Comparison of ENCODE assay signal across 12 cellular contexts in genomic region chrX:34332336-34332735, GRCh38.
DNase-seq lines count a peak whose midpoint lies in the region; TF ChIP-seq lines count a peak whose summit lies in the region.
"Had no signal": no experiment of that assay in that cellular context is flagged by ENCODE, and none has a peak within 500 bp of the region (broad histone marks: within the 10 kb centered on the region; RNA-seq: fewer than 3 reads in every experiment).

No MANE protein-coding gene starts in this region.

- H3K27ac ChIP-seq in A673 (ENCODE audit: low read depth, low read length, poor library complexity, severe bottlenecking) (no peak overlapping the region), HEK293 (ENCODE audit: extremely low read depth, low read depth, low read length) (no peak overlapping the region)
- H3K27ac ChIP-seq: BLaER1, left ventricle myocardium inferior had no signal

- TF ChIP-seq CTCF in A673 (conservative IDR thresholded peaks at IDR 0.05; ENCODE audit: low read depth, low read length) (peak; percentile 57), HEK293 (tag by site-specific recombination; IDR thresholded peaks at IDR 0.05) (no peak)

- in situ Hi-C loops in G401 (cut with HindIII; ENCODE audit: low sequenced_read_pairs) = no loop called here

- H3K36me3 ChIP-seq in A673 (ENCODE audit: insufficient read depth, low read length, poor library complexity, severe bottlenecking) = no peaks in the 10 kb centered on the region
- H3K36me3 ChIP-seq in HEK293 (ENCODE audit: control insufficient read depth in 2 of 2, insufficient read depth in 1 of 2, low read length in 2 of 2) = no peaks in the 10 kb centered on the region
- H3K36me3 ChIP-seq: BLaER1, left ventricle myocardium inferior had no signal

- intact Hi-C loops in A673 (cut with micrococcal nuclease; ENCODE audit: unreplicated experiment) = no loop called here

- H3K9me3 ChIP-seq in A673 (ENCODE audit: low read depth, low read length, poor library complexity, severe bottlenecking) (no peaks in the 10 kb centered on the region), HEK293 (ENCODE audit: control insufficient read depth, insufficient read depth, low read depth, low read length) (no peaks in the 10 kb centered on the region)
- H3K9me3 ChIP-seq: BLaER1, left ventricle myocardium inferior had no signal

- CTCF ChIA-PET in A673 (lab: Charles Lee) (interaction anchor here (0.6 kb wide), 2 partner anchors 159 to 1889 kb away, joined by 3 to 4 read pairs; no protein-coding TSS in a partner anchor), HEK293 (lab: Yijun Ruan, JAX) (interaction anchor here (0.7 kb wide), 1 partner anchor 18 kb away, joined by 3 read pairs; no protein-coding TSS in a partner anchor)

- H3K4me3 ChIP-seq in A673 (ENCODE audit: low read depth, low read length, poor library complexity, severe bottlenecking) (no peak overlapping the region), HEK293 (ENCODE audit: low read depth, low read length) (no peak overlapping the region)
- H3K4me3 ChIP-seq: BLaER1, left ventricle myocardium inferior had no signal

- no peaks in the 10 kb centered on the region for H3K27me3 ChIP-seq in A673 (replicated peaks; ENCODE audit: insufficient read depth, low read depth, low read length, poor library complexity)

- no peaks in the 10 kb centered on the region for H3K4me1 ChIP-seq in A673 (ENCODE audit: insufficient read depth, low read length, poor library complexity, severe bottlenecking)
- no peaks in the 10 kb centered on the region for H3K4me1 ChIP-seq in HEK293 (ENCODE audit: control insufficient read depth, insufficient read depth, low read length)
- H3K4me1 ChIP-seq: BLaER1, left ventricle myocardium inferior had no signal

- POLR2A ChIA-PET in A673 (lab: Charles Lee; ENCODE audit: low non-redundant PET) = no interaction called here
- POLR2A ChIA-PET in HEK293 (lab: Yijun Ruan, JAX) = no interaction called here

- DNase-seq in A673 (ENCODE audit: low spot score) (peak; percentile 41), SK-N-DZ (ENCODE audit: low spot score) (peak; percentile 2), iPS-NIHi7 (ENCODE audit: extremely low spot score) (peak; percentile 14), AG08395 (ENCODE audit: low spot score) (no peak), G401 (ENCODE audit: low spot score) (no peak), NCI-H69 (lab: John Stamatoyannopoulos, UW) (no peak)
- no peak for DNase-seq in activated effector memory CD4-positive, alpha-beta T cell treated with Interleukin-2 at 50 U/mL for 16 hours
- DNase-seq: activated CD4-positive, CD25-positive, alpha-beta regulatory T cell treated with anti-CD3 and anti-CD28 coated beads, Interleukin-2, amount 50 U/mL, for 72 hours; left ventricle myocardium inferior; NCI-H1105 had no signal

- no TSS peak for BruUV-seq in A673 (replicated peaks; lab: Mats Ljungman, UMichigan)

TF ChIP-seq in HEK293, 187 proteins besides CTCF, POLR2A, EP300 and RAD21:
- TF ChIP-seq ZNF654 (tag by site-specific recombination; IDR thresholded peaks at IDR 0.05; ENCODE audit: low read depth) (peak; percentile 4; the same call in 1 of the 2 replicates), ZNF274 (IDR thresholded peaks at IDR 0.05; ENCODE audit: low read length) (no peak), ZNF274 (tag by site-specific recombination; IDR thresholded peaks at IDR 0.05; ENCODE audit: borderline replicate concordance) (no peak)

Comparison
In these comparisons a context has a peak if more than half of its experiments do, and no peak if none do; other contexts are left out.
1. DNase-seq: peak in A673 (single experiment), SK-N-DZ (single experiment) and iPS-NIHi7 (single experiment); none in activated effector memory CD4-positive, alpha-beta T cell treated with Interleukin-2 at 50 U/mL for 16 hours (single experiment), AG08395 (single experiment), G401 (single experiment) and NCI-H69 (single experiment).